Comparison of ENCODE assay signal across 27 cellular contexts in the genomic region with DNA sequence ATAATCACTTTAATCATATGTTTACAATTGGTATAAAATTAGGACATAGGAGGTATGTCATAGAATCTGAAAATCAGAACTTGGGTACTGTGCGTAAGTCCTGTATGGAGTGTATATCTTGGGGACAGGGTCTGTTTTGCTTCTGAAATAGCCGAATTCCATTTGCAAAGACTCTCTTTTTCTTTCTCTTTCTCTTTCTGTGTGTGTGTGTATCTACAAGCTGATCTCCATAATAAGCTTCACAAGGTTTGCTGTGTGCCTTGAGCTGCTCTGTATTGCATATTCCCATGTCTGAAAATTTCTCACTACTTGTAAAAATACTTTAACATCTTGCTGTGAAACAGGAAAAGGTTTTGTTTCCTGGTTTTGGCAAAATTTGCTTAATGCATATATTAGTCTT. TPM values are rescaled to one million over a fixed set of nuclear protein-coding genes. Genes with fewer than 3 reads are reported as not detected.
A peak's percentile ranks its signal among the peaks of the same experiment; 100 is the strongest.
DNase-seq lines count a peak whose midpoint lies in the region; ATAC-seq, FAIRE-seq and TF ChIP-seq lines count a peak whose summit lies in the region.
"Had no signal": no experiment of that assay in that cellular context is flagged by ENCODE, and none has a peak within 500 bp of the region (broad histone marks: within the 10 kb centered on the region; RNA-seq: fewer than 3 reads in every experiment).

No MANE protein-coding gene starts in this region.

- no peak for TF ChIP-seq CTCF in neutrophil (IDR thresholded peaks at IDR 0.05)
- no peak for TF ChIP-seq CTCF in brain microvascular endothelial cell (IDR thresholded peaks at IDR 0.05; ENCODE audit: low read depth, low read length, missing control alignments)
- TF ChIP-seq CTCF in RWPE1 (conservative IDR thresholded peaks at IDR 0.05; ENCODE audit: low read depth) = no peak

- no peaks in the 10 kb centered on the region for H3K9me3 Mint-ChIP-seq in activated T-cell treated with anti-CD3 and anti-CD28 coated beads, Interleukin-2, amount 50 U/mL, for 4 hours
- H3K9me3 Mint-ChIP-seq in activated T-cell treated with anti-CD3 and anti-CD28 coated beads, Interleukin-2, amount 50 U/mL, for 24 hours = no peaks in the 10 kb centered on the region
- no peaks in the 10 kb centered on the region for H3K9me3 Mint-ChIP-seq in activated T-helper 2 cell treated with anti-CD3 and anti-CD28 coated beads, Interferon-gamma antibody, Interleukin-2, Interleukin-4, amounts not matched to agents 10 μg/mL and 5 μg/mL and 100 μg/mL, durations not matched to agents 14 hours and 24 hours and 36 hours
- H3K9me3 Mint-ChIP-seq: activated CD4-positive, alpha-beta memory T cell treated with anti-CD3 and anti-CD28 coated beads for 36 hours; nephron had no signal

- DNase-seq in activated T-cell treated with anti-CD3 and anti-CD28 coated beads, Interleukin-2, amount 50 U/mL, for 4 hours = no peak
- no peak for DNase-seq in activated T-cell treated with anti-CD3 and anti-CD28 coated beads, Interleukin-2, amount 50 U/mL, for 24 hours
- DNase-seq in GM19239 (ENCODE audit: insufficient read length, low spot score) (no peak), brain microvascular endothelial cell (no peak), RWPE1 (ENCODE audit: low spot score) (no peak)
- no peak for DNase-seq in activated T-helper 2 cell treated with anti-CD3 and anti-CD28 coated beads, Interferon-gamma antibody, Interleukin-2, Interleukin-4, amounts not matched to agents 10 μg/mL and 5 μg/mL and 100 μg/mL, durations not matched to agents 14 hours and 24 hours and 36 hours (ENCODE audit: low spot score)
- DNase-seq: activated CD4-positive, CD25-positive, alpha-beta regulatory T cell; activated gamma-delta T cell treated with Interleukin-2 at 50 U/mL for 16 hours; adrenal gland; Caco-2; midbrain; NCI-H1105; NCI-H1930; NCI-H526; Peyer's patch; SIG-M5; transverse colon had no signal

- POLR2A ChIA-PET in RWPE1 (lab: Yijun Ruan, JAX; ENCODE audit: low non-redundant PET) = no interaction called here

- H3K4me3 Mint-ChIP-seq in activated T-cell treated with anti-CD3 and anti-CD28 coated beads, Interleukin-2, amount 50 U/mL, for 4 hours = peak overlapping the region; percentile 17
- no peak overlapping the region for H3K4me3 Mint-ChIP-seq in activated T-cell treated with anti-CD3 and anti-CD28 coated beads, Interleukin-2, amount 50 U/mL, for 24 hours
- H3K4me3 Mint-ChIP-seq in activated T-helper 2 cell treated with anti-CD3 and anti-CD28 coated beads, Interferon-gamma antibody, Interleukin-2, Interleukin-4, amounts not matched to agents 10 μg/mL and 5 μg/mL and 100 μg/mL, durations not matched to agents 14 hours and 24 hours and 36 hours (ENCODE audit: low read depth) = peak overlapping the region; percentile 17
- H3K4me3 Mint-ChIP-seq: activated CD4-positive, alpha-beta memory T cell treated with anti-CD3 and anti-CD28 coated beads for 36 hours; nephron had no signal

- H3K27ac ChIP-seq in neutrophil (peak overlapping the region; percentile 68), brain microvascular endothelial cell (no peak overlapping the region), RWPE1 (no peak overlapping the region)
- H3K27ac ChIP-seq: adrenal gland, body of pancreas, Peyer's patch, transverse colon had no signal

- H3K4me1 Mint-ChIP-seq in activated T-cell treated with anti-CD3 and anti-CD28 coated beads, Interleukin-2, amount 50 U/mL, for 4 hours (ENCODE audit: low read depth) = peaks cover 44% of the 10 kb centered on the region
- H3K4me1 Mint-ChIP-seq in activated T-cell treated with anti-CD3 and anti-CD28 coated beads, Interleukin-2, amount 50 U/mL, for 24 hours (ENCODE audit: low read depth) = peaks cover 55% of the 10 kb centered on the region
- peaks cover 69% of the 10 kb centered on the region for H3K4me1 Mint-ChIP-seq in activated T-helper 2 cell treated with anti-CD3 and anti-CD28 coated beads, Interferon-gamma antibody, Interleukin-2, Interleukin-4, amounts not matched to agents 10 μg/mL and 5 μg/mL and 100 μg/mL, durations not matched to agents 14 hours and 24 hours and 36 hours (ENCODE audit: low read depth)

- H3K36me3 ChIP-seq in neutrophil = peaks cover 31% of the 10 kb centered on the region
- no peaks in the 10 kb centered on the region for H3K36me3 ChIP-seq in brain microvascular endothelial cell (replicated peaks)
- H3K36me3 ChIP-seq: adrenal gland, Peyer's patch, transverse colon had no signal

- peak; percentile 77 for FAIRE-seq in GM19239 (lab: Jason Lieb, UNC)
- FAIRE-seq: A204.1, H1, HTR-8/SVneo, K562, keratinocyte had no signal

- H3K36me3 Mint-ChIP-seq in activated T-cell treated with anti-CD3 and anti-CD28 coated beads, Interleukin-2, amount 50 U/mL, for 4 hours (ENCODE audit: insufficient read depth) = peaks cover 27% of the 10 kb centered on the region
- H3K36me3 Mint-ChIP-seq in activated T-cell treated with anti-CD3 and anti-CD28 coated beads, Interleukin-2, amount 50 U/mL, for 24 hours (ENCODE audit: low read depth) = peaks cover 70% of the 10 kb centered on the region
- H3K36me3 Mint-ChIP-seq in activated T-helper 2 cell treated with anti-CD3 and anti-CD28 coated beads, Interferon-gamma antibody, Interleukin-2, Interleukin-4, amounts not matched to agents 10 μg/mL and 5 μg/mL and 100 μg/mL, durations not matched to agents 14 hours and 24 hours and 36 hours (ENCODE audit: low read depth) = peaks cover 81% of the 10 kb centered on the region

- H3K27ac Mint-ChIP-seq in activated T-cell treated with anti-CD3 and anti-CD28 coated beads, Interleukin-2, amount 50 U/mL, for 24 hours = no peak overlapping the region
- no peak overlapping the region for H3K27ac Mint-ChIP-seq in activated T-helper 2 cell treated with anti-CD3 and anti-CD28 coated beads, Interferon-gamma antibody, Interleukin-2, Interleukin-4, amounts not matched to agents 10 μg/mL and 5 μg/mL and 100 μg/mL, durations not matched to agents 14 hours and 24 hours and 36 hours
- H3K27ac Mint-ChIP-seq: nephron had no signal

- peaks cover 59 to 78% of the 10 kb centered on the region in 2 experiments for H3K4me1 ChIP-seq in neutrophil (ENCODE audit: control insufficient read depth in 1 of 2, insufficient read depth in 1 of 2, low read depth in 1 of 2, low read length in 1 of 2)
- H3K4me1 ChIP-seq: adrenal gland, body of pancreas, Caco-2, Peyer's patch, transverse colon had no signal

- H3K4me3 ChIP-seq in neutrophil (ENCODE audit: low read depth in 1 of 2, low read length in 1 of 2) (no peak overlapping the region), brain microvascular endothelial cell (ENCODE audit: low read depth, low read length) (no peak overlapping the region)
- H3K4me3 ChIP-seq: adrenal gland, body of pancreas, K562, Peyer's patch, transverse colon had no signal

- in situ Hi-C loops in brain microvascular endothelial cell (cut with HindIII; ENCODE audit: low pct_ligation_motif_present, low sequenced_read_pairs) = no loop called here

- CTCF ChIA-PET in RWPE1 (lab: Yijun Ruan, JAX) = no interaction called here

- ATAC-seq in activated T-cell treated with anti-CD3 and anti-CD28 coated beads, Interleukin-2, amount 50 U/mL, for 4 hours = no peak
- ATAC-seq in HG02870 (IDR thresholded peaks at IDR 0.05; ENCODE audit: unreplicated experiment) = no peak
- ATAC-seq: body of pancreas, K562 had no signal

- H3K27me3 Mint-ChIP-seq in activated T-cell treated with anti-CD3 and anti-CD28 coated beads, Interleukin-2, amount 50 U/mL, for 4 hours (ENCODE audit: low read depth) = no peaks in the 10 kb centered on the region
- no peaks in the 10 kb centered on the region for H3K27me3 Mint-ChIP-seq in activated T-cell treated with anti-CD3 and anti-CD28 coated beads, Interleukin-2, amount 50 U/mL, for 24 hours
- no peaks in the 10 kb centered on the region for H3K27me3 Mint-ChIP-seq in activated T-helper 2 cell treated with anti-CD3 and anti-CD28 coated beads, Interferon-gamma antibody, Interleukin-2, Interleukin-4, amounts not matched to agents 10 μg/mL and 5 μg/mL and 100 μg/mL, durations not matched to agents 14 hours and 24 hours and 36 hours (ENCODE audit: low read depth)
- H3K27me3 Mint-ChIP-seq: activated CD4-positive, alpha-beta memory T cell treated with anti-CD3 and anti-CD28 coated beads for 36 hours had no signal

- intact Hi-C loops in activated T-helper 2 cell treated with anti-CD3 and anti-CD28 coated beads, Interferon-gamma antibody, Interleukin-2, Interleukin-4, amounts not matched to agents 10 μg/mL and 5 μg/mL and 100 μg/mL, durations not matched to agents 14 hours and 24 hours and 36 hours (cut with micrococcal nuclease) = no loop called here

- no peaks in the 10 kb centered on the region for H3K27me3 ChIP-seq in neutrophil
- no peaks in the 10 kb centered on the region for H3K27me3 ChIP-seq in brain microvascular endothelial cell (replicated peaks)
- H3K27me3 ChIP-seq: adrenal gland, body of pancreas, Peyer's patch, transverse colon had no signal

- H3K9me3 ChIP-seq in neutrophil = no peaks in the 10 kb centered on the region
- H3K9me3 ChIP-seq: adrenal gland, body of pancreas, Caco-2, Peyer's patch, transverse colon had no signal

RNA-seq across cellular contexts. Expression of gene STX11, which starts 29.5 kb away (rescaled TPM):
- 10 to 100 TPM; 29.9 to 31.8 (median 30.9) TPM for total RNA-seq in activated T-cell treated with anti-CD3 and anti-CD28 coated beads, Interleukin-2, amount 50 U/mL, for 4 hours
- 19.2 and 19.7 TPM in 2 replicates for total RNA-seq in activated T-helper 2 cell treated with anti-CD3 and anti-CD28 coated beads, Interferon-gamma antibody, Interleukin-2, Interleukin-4, amounts not matched to agents 10 μg/mL and 5 μg/mL and 100 μg/mL, durations not matched to agents 14 hours and 24 hours and 36 hours
